8 cellular contexts compared by ENCODE assay signal in the genomic region with DNA sequence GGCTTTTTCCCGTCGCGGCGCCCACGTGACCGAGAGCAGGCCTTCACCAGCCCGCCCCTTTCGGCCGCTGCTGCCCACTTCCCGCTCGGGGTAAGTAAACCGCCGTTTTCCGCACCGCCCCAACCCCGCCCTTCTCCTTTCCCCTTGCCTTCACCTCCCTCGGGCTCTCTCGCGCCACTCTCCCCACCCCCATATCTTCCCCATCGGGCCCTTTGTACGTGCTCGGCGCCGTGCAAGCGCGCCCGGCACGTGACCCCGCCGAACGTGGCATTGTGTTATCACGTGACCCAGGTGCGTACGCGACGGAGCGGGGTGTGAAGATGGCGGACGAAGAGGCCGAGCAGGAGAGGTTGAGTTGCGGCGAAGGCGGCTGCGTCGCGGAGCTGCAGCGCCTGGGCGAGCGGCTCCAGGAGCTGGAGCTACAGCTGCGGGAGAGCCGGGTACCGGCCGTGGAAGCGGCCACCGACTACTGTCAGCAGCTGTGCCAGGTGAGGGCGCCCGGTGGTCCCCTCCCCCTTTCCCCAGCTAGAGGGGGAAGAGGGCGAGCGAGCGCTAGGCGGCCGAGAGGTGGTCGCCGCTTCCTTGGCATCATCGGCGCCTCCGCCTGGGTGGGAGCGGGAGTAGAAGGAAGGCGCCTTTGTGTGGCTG.
A peak's percentile ranks its signal among the peaks of the same experiment; 100 is the strongest.
DNase-seq lines count a peak whose midpoint lies in the region; ATAC-seq lines count a peak whose summit lies in the region.

A gene (plus strand): TSS at position 294 of the 648 bp plus-strand sequence. CDS start 27 bp downstream, at position 321.

- ATAC-seq in GM18909 (IDR thresholded peaks at IDR 0.05; ENCODE audit: poor library complexity, unreplicated experiment) (peak; percentile 80), HG03196 (IDR thresholded peaks at IDR 0.05; ENCODE audit: unreplicated experiment) (peak; percentile 78)

- DNase-seq in AG08395 (ENCODE audit: low spot score) (peak; percentile 93), NCI-H345 (lab: John Stamatoyannopoulos, UW) (peak; percentile 99), iris pigment epithelial cell (ENCODE audit: low read depth) (peak; percentile 97)
- peak; percentile 92 to 93 (median 92) for DNase-seq in activated CD4-positive, CD25-positive, alpha-beta regulatory T cell (lab: John Stamatoyannopoulos, UW)
- DNase-seq in central memory CD4-positive, alpha-beta T cell, result peak; percentile 93
- peak; percentile 94 for DNase-seq in stimulated activated CD4-positive, alpha-beta T cell treated with anti-CD3 and anti-CD28 coated beads, Interleukin-12 subunit alpha, Interleukin-12 subunit beta, amount 100 ng/mL, for 4 hours

Comparison
In these comparisons a context has a peak if more than half of its experiments do, and no peak if none do; other contexts are left out.
1. Peak in every context shown above with its lines: DNase-seq and ATAC-seq.